ENCODE assay signal across 14 cellular contexts in the genomic region with DNA sequence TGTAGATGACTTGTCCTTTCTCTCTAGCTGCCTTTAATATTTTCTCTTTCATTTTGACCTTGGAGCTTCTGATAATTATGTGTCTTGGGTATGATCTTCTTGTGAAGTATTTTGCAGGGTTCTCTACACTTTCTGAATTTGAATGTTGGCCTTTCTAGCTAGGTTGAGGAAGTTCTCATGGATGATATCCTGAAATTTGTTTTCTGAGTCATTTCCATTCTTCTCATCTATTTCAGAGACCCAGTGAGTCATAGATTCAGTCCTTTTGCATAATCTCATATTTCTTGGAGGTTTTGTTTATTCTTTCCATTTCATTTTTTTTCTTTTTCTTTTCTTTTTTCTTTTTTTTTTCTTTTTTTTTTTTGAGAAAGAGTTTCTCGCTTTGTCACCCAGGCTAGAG.
"Had no signal": no experiment of that assay in that cellular context is flagged by ENCODE, and none has a peak within 500 bp of the region (broad histone marks: within the 10 kb centered on the region; RNA-seq: fewer than 3 reads in every experiment).

No MANE protein-coding gene starts in this region.

- H3K4me1 ChIP-seq: body of pancreas, gastrocnemius medialis, left ventricle myocardium inferior, sigmoid colon, suprapubic skin had no signal

- DNase-seq: activated CD4-positive, alpha-beta memory T cell treated with anti-CD3 and anti-CD28 coated beads for 36 hours; activated naive CD4-positive, alpha-beta T cell treated with Interleukin-2 at 50 U/mL for 16 hours; activated naive CD8-positive, alpha-beta T cell treated with anti-CD3 and anti-CD28 coated beads, Interleukin-2, amount 50 U/mL, for 24 hours; body of pancreas; cerebellar nuclear complex; gastrocnemius medialis; kidney; left ventricle myocardium inferior; sigmoid colon; stimulated activated CD4-positive, alpha-beta T cell treated with anti-CD3 and anti-CD28 coated beads, Interleukin-2, amount 100 ng/mL, for 24 hours; stimulated activated naive CD4-positive, alpha-beta T cell treated with Interleukin-2 at 50 U/mL for 16 hours; T-helper 9 cell had no signal

- H3K27ac Mint-ChIP-seq: activated CD4-positive, alpha-beta memory T cell treated with anti-CD3 and anti-CD28 coated beads for 36 hours; activated naive CD8-positive, alpha-beta T cell treated with anti-CD3 and anti-CD28 coated beads, Interleukin-2, amount 50 U/mL, for 24 hours; type B pancreatic cell had no signal

- H3K36me3 Mint-ChIP-seq: activated CD4-positive, alpha-beta memory T cell treated with anti-CD3 and anti-CD28 coated beads for 36 hours; type B pancreatic cell had no signal

- H3K27ac ChIP-seq: body of pancreas, gastrocnemius medialis, left ventricle myocardium inferior, sigmoid colon, suprapubic skin had no signal

- H3K4me3 Mint-ChIP-seq: activated CD4-positive, alpha-beta memory T cell treated with anti-CD3 and anti-CD28 coated beads for 36 hours; activated naive CD8-positive, alpha-beta T cell treated with anti-CD3 and anti-CD28 coated beads, Interleukin-2, amount 50 U/mL, for 24 hours; type B pancreatic cell had no signal

- H3K4me1 Mint-ChIP-seq: activated naive CD8-positive, alpha-beta T cell treated with anti-CD3 and anti-CD28 coated beads, Interleukin-2, amount 50 U/mL, for 24 hours had no signal

- H3K36me3 ChIP-seq: gastrocnemius medialis, left ventricle myocardium inferior, sigmoid colon, suprapubic skin had no signal

- H3K4me3 ChIP-seq: body of pancreas, gastrocnemius medialis, left ventricle myocardium inferior, sigmoid colon, suprapubic skin had no signal

- ATAC-seq: activated naive CD8-positive, alpha-beta T cell treated with anti-CD3 and anti-CD28 coated beads, Interleukin-2, amount 50 U/mL, for 24 hours; body of pancreas; gastrocnemius medialis had no signal

- H3K27me3 ChIP-seq: body of pancreas, gastrocnemius medialis, sigmoid colon, suprapubic skin had no signal

- H3K9me3 ChIP-seq: body of pancreas, gastrocnemius medialis had no signal
